ENCODE assay signal across 2 cellular contexts in the genomic region with DNA sequence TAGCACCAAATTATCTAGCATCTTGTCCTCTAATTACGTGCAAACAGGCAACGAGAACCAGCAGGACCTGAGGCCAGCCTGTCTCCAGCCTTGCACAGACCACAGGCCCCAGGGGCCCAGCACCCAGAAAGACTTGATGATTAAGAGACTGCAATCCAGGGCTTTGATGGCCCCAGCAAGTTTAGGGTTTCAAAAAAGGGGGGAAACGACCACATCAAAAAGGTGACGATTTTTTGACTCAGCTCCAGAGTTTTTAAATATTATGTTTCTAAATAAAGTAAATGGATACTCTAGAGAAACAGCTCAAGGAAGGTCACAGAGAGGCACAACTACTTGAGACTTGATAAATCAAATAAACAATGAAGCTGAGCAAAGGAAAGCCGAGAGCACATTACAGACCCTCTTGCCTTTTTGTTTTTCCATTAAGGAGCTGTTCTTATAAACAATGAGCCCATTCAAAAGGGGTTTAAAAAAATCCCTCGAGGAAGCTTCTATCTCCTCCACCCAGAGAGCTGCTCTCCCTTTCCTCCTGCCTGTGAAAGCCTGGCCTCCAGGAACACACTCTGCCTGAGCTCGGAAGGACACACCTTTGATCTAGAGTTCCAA.
TF ChIP-seq lines count a peak whose summit lies in the region.

No MANE protein-coding gene starts in this region.

TF ChIP-seq in GM23338, 12 proteins besides CTCF, POLR2A, EP300 and RAD21 (continues in another document):
- no peak for TF ChIP-seq POLR2AphosphoS5 (IDR thresholded peaks at IDR 0.05; ENCODE audit: low read depth)
- TF ChIP-seq REST (IDR thresholded peaks at IDR 0.05; ENCODE audit: unreplicated experiment) = no peak
- no peak for TF ChIP-seq STAT1 (IDR thresholded peaks at IDR 0.05; ENCODE audit: unreplicated experiment)
- TF ChIP-seq ZNF331 (CRISPR knock-in tag; IDR thresholded peaks at IDR 0.05; ENCODE audit: low read depth) = no peak
- TF ChIP-seq ZNF114 (CRISPR knock-in tag; IDR thresholded peaks at IDR 0.05) = no peak
- no peak for TF ChIP-seq ETS1 (IDR thresholded peaks at IDR 0.05)
- no peak for TF ChIP-seq EZH2phosphoT487 (IDR thresholded peaks at IDR 0.05; ENCODE audit: unreplicated experiment)
- no peak for TF ChIP-seq JUNB (IDR thresholded peaks at IDR 0.05; ENCODE audit: unreplicated experiment)
- no peak for TF ChIP-seq ZNF462 (CRISPR knock-in tag; IDR thresholded peaks at IDR 0.05)

TF ChIP-seq in endothelial cell of umbilical vein, 7 proteins besides CTCF, POLR2A, EP300 and RAD21:
- no peak for TF ChIP-seq FOS (IDR thresholded peaks at IDR 0.05; ENCODE audit: borderline replicate concordance, insufficient read depth, low read length)
- no peak for TF ChIP-seq POLR2AphosphoS5 (IDR thresholded peaks at IDR 0.05; ENCODE audit: insufficient read depth, low read depth, low read length)
- no peak for TF ChIP-seq JUN (IDR thresholded peaks at IDR 0.05; ENCODE audit: borderline replicate concordance, insufficient read depth, insufficient read length, low read depth)
- no peak for TF ChIP-seq GATA2 (IDR thresholded peaks at IDR 0.05; ENCODE audit: insufficient read depth, insufficient read length, low read depth, low read length)
- TF ChIP-seq, protein P1, sequence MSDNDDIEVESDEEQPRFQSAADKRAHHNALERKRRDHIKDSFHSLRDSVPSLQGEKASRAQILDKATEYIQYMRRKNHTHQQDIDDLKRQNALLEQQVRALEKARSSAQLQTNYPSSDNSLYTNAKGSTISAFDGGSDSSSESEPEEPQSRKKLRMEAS (IDR thresholded peaks at IDR 0.05; ENCODE audit: insufficient read depth, insufficient read length) = no peak
- TF ChIP-seq EZH2 (IDR thresholded peaks at IDR 0.05; ENCODE audit: borderline replicate concordance, low read depth, low read length, severe bottlenecking) = no peak
- TF ChIP-seq MYC (IDR thresholded peaks at IDR 0.05; ENCODE audit: low read depth, low read length) = no peak
